1 cellular context compared by ENCODE assay signal in genomic region chr3:61202086-61202485, GRCh38.
TF ChIP-seq lines count a peak whose summit lies in the region.

No MANE protein-coding gene starts in this region.

TF ChIP-seq in GM12878, 131 proteins besides CTCF, POLR2A, EP300 and RAD21:
- TF ChIP-seq POU2F2 (IDR thresholded peaks at IDR 0.05; ENCODE audit: borderline replicate concordance, low read depth, low read length) (no peak), SRF (IDR thresholded peaks at IDR 0.05; ENCODE audit: low read depth in 2 of 2, low read length in 2 of 2) (no peak), ZNF622 (IDR thresholded peaks at IDR 0.05) (no peak), JUND (IDR thresholded peaks at IDR 0.05; ENCODE audit: low read depth, low read length) (no peak), RELA (IDR thresholded peaks at IDR 0.05; ENCODE audit: borderline replicate concordance, partially characterized antibody) (no peak), SIN3A (IDR thresholded peaks at IDR 0.05; ENCODE audit: low read depth, low read length) (no peak), CBX3 (IDR thresholded peaks at IDR 0.05; ENCODE audit: borderline replicate concordance, low read depth) (no peak), TCF3 (IDR thresholded peaks at IDR 0.05; ENCODE audit: borderline replicate concordance, insufficient read depth, low read depth, low read length) (no peak), CBFB (IDR thresholded peaks at IDR 0.05; ENCODE audit: low read depth) (no peak)
